ENCODE assay signal across 10 cellular contexts in genomic region chr16:71421911-71422310, GRCh38. TPM values are rescaled to one million over a fixed set of nuclear protein-coding genes. Genes with fewer than 3 reads are reported as not detected.
DNase-seq lines count a peak whose midpoint lies in the region; ATAC-seq, FAIRE-seq and TF ChIP-seq lines count a peak whose summit lies in the region.
"Had no signal": no experiment of that assay in that cellular context is flagged by ENCODE, and none has a peak within 500 bp of the region (broad histone marks: within the 10 kb centered on the region; RNA-seq: fewer than 3 reads in every experiment).

No MANE protein-coding gene starts in this region.

- WGBS in aorta, 2 donors = 58 to 59% methylated on average over 4 of the region's 4 CpGs

- no peak overlapping the region for H3K4me3 Mint-ChIP-seq in nephron progenitor cell

- in situ Hi-C loops in astrocyte of the cerebellum (cut with HindIII; ENCODE audit: low sequenced_read_pairs) = no loop called here

- no peak for FAIRE-seq in kidney (lab: Jason Lieb, UNC)

- H3K4me1 ChIP-seq in aorta (ENCODE audit: control insufficient read depth in 1 of 2, insufficient read depth in 2 of 2, low read length in 2 of 2) = no peaks in the 10 kb centered on the region
- no peaks in the 10 kb centered on the region for H3K4me1 ChIP-seq in kidney (ENCODE audit: control insufficient read depth in 1 of 2, insufficient read depth in 1 of 2, low read depth in 1 of 2, low read length in 2 of 2)
- H3K4me1 ChIP-seq: BLaER1 had no signal

- no peaks in the 10 kb centered on the region for H3K4me1 Mint-ChIP-seq in nephron progenitor cell

- DNase-seq in NCI-H2171 treated with DMSO at 0.1 percent for 48 hours (lab: John Stamatoyannopoulos, UW) (peak; percentile 20), NCI-H2171 (lab: John Stamatoyannopoulos, UW) (no peak), LoVo (ENCODE audit: low spot score) (peak; percentile 2), astrocyte of the cerebellum (ENCODE audit: low read depth) (no peak), nephron progenitor cell (peak; percentile 14), inferior parietal cortex (ENCODE audit: extremely low spot score) (no peak), aorta (no peak), kidney (no peak)

- peaks cover 59% of the 10 kb centered on the region for H3K27me3 Mint-ChIP-seq in nephron progenitor cell (ENCODE audit: low read depth, poor library complexity)

- no peaks in the 10 kb centered on the region for H3K27me3 ChIP-seq in aorta (ENCODE audit: control insufficient read depth in 1 of 2, insufficient read depth in 2 of 2, low read length in 1 of 2)

- peaks cover 2% of the 10 kb centered on the region for H3K9me3 ChIP-seq in aorta (ENCODE audit: control insufficient read depth, low read length)
- no peaks in the 10 kb centered on the region for H3K9me3 ChIP-seq in kidney (ENCODE audit: control insufficient read depth in 1 of 2, low read length in 2 of 2)

- H3K4me3 ChIP-seq in astrocyte of the cerebellum (ENCODE audit: low read depth, low read length) = no peak overlapping the region
- H3K4me3 ChIP-seq in aorta (ENCODE audit: low read length in 2 of 2) = no peak overlapping the region
- H3K4me3 ChIP-seq in kidney (ENCODE audit: low read length in 2 of 2) = no peak overlapping the region
- H3K4me3 ChIP-seq: BLaER1 had no signal

- no peak overlapping the region for H3K27ac Mint-ChIP-seq in nephron progenitor cell

- TF ChIP-seq CTCF in astrocyte of the cerebellum (IDR thresholded peaks at IDR 0.05; ENCODE audit: low read depth, low read length, missing control alignments) = peak; percentile 11
- TF ChIP-seq CTCF in nephron progenitor cell (IDR thresholded peaks at IDR 0.05) = peak; percentile 17
- no peak for TF ChIP-seq CTCF in kidney (IDR thresholded peaks at IDR 0.05; ENCODE audit: borderline replicate concordance, extremely low read depth, insufficient read depth)

- no peak overlapping the region for H3K9ac ChIP-seq in kidney (ENCODE audit: low read length in 2 of 2)
- H3K9ac ChIP-seq: BLaER1 had no signal

- intact Hi-C loops in aorta (cut with DNase I) = no loop called here
- intact Hi-C loops in kidney (cut with DNase I) = no loop called here

- peaks cover 5% of the 10 kb centered on the region for H3K9me3 Mint-ChIP-seq in nephron progenitor cell

- H3K27ac ChIP-seq in aorta (ENCODE audit: low read depth in 1 of 2, low read length in 2 of 2) (no peak overlapping the region), kidney (ENCODE audit: low read depth in 2 of 2, low read length in 2 of 2) (no peak overlapping the region)
- H3K27ac ChIP-seq: BLaER1 had no signal

- no peak for ATAC-seq in aorta (ENCODE audit: low FRiP score)

- no peaks in the 10 kb centered on the region for H3K36me3 Mint-ChIP-seq in nephron progenitor cell (ENCODE audit: low read depth)

- H3K36me3 ChIP-seq in aorta (ENCODE audit: control insufficient read depth in 1 of 2, insufficient read depth in 2 of 2, low read length in 1 of 2) (no peaks in the 10 kb centered on the region), kidney (ENCODE audit: control insufficient read depth in 1 of 2, insufficient read depth in 2 of 2, low read length in 2 of 2) (no peaks in the 10 kb centered on the region)
- H3K36me3 ChIP-seq: BLaER1 had no signal

RNA-seq across cellular contexts. Expression of gene TLE7, which starts 19.9 kb away (rescaled TPM):
- not detected for total RNA-seq in aorta
- polyA plus RNA-seq in aorta = not detected
- not detected for total RNA-seq in kidney
- polyA plus RNA-seq in kidney (ENCODE audit: insufficient read depth, low read depth, low replicate concordance) = not detected
- total RNA-seq: urinary bladder had no signal
- polyA plus RNA-seq: urinary bladder had no signal

RNA-seq across cellular contexts. Expression of gene ZNF23, which starts 40.1 kb away (rescaled TPM):
- total RNA-seq in aorta (10 to 100 TPM; 10.0 to 11.7 TPM), kidney (9.9 TPM)
- polyA plus RNA-seq in aorta (10 to 100 TPM; 11.8 to 13.8 TPM), kidney (ENCODE audit: insufficient read depth, low read depth, low replicate concordance) (7.3 TPM)

Comparison
In these comparisons a context has a peak if more than half of its experiments do, and no peak if none do; other contexts are left out.
1. DNase-seq: peak in NCI-H2171 treated with DMSO at 0.1 percent for 48 hours (single experiment), LoVo (single experiment) and nephron progenitor cell (single experiment); none in NCI-H2171 (single experiment), astrocyte of the cerebellum (single experiment), inferior parietal cortex (single experiment), aorta (0 of 2) and kidney (single experiment).